ENCODE assay signal across 20 cellular contexts in genomic region chr1:1927751-1928150, GRCh38. TPM values are rescaled to one million over a fixed set of nuclear protein-coding genes. Genes with fewer than 3 reads are reported as not detected.
"Had no signal": no experiment of that assay in that cellular context is flagged by ENCODE, and none has a peak within 500 bp of the region (broad histone marks: within the 10 kb centered on the region; RNA-seq: fewer than 3 reads in every experiment).

No MANE protein-coding gene starts in this region.

- H3K27me3 ChIP-seq: dorsolateral prefrontal cortex, stomach had no signal

- ATAC-seq: activated T-helper 17 cell treated with anti-CD3 and anti-CD28 coated beads, Interleukin-2, amount 50 U/mL, for 72 hours; foreskin keratinocyte; WTC11 had no signal

- DNase-seq: activated CD4-positive, alpha-beta memory T cell treated with anti-CD3 and anti-CD28 coated beads for 36 hours; activated CD4-positive, alpha-beta T cell treated with anti-CD3 and anti-CD28 coated beads for 4 hours; activated naive CD4-positive, alpha-beta T cell; activated naive CD8-positive, alpha-beta T cell treated with anti-CD3 and anti-CD28 coated beads for 36 hours; activated T-cell treated with anti-CD3 and anti-CD28 coated beads, Interleukin-2, amount 50 U/mL, for 1 hour; amniotic stem cell; caudate nucleus; dorsolateral prefrontal cortex; foreskin keratinocyte; kidney glomerular epithelial cell; nephron progenitor cell; occipital lobe; stimulated activated CD4-positive, alpha-beta T cell treated with anti-CD3 and anti-CD28 coated beads, Interleukin-15, amount 100 ng/mL, for 24 hours; stimulated activated CD4-positive, alpha-beta T cell treated with anti-CD3 and anti-CD28 coated beads, Interleukin-2, amount 100 ng/mL, for 48 hours; stomach had no signal

- H3K4me1 ChIP-seq: foreskin keratinocyte, stomach had no signal

- H3K27ac ChIP-seq: dorsolateral prefrontal cortex, foreskin keratinocyte, skin epidermis, stomach had no signal

- H3K36me3 ChIP-seq: stomach had no signal

- H3K4me3 ChIP-seq: dorsolateral prefrontal cortex, lung, skin epidermis, stomach had no signal

- H3K9me3 ChIP-seq: stomach had no signal

RNA-seq across cellular contexts. Expression of gene CALML6, which starts 12.7 kb away (rescaled TPM):
- total RNA-seq: epithelial cell of proximal tubule, foreskin keratinocyte, occipital lobe, stomach had no signal
